Comparison of ENCODE assay signal across 8 cellular contexts in genomic region chr11:124953753-124954624, GRCh38. TPM values are rescaled to one million over a fixed set of nuclear protein-coding genes. Genes with fewer than 3 reads are reported as not detected.
DNase-seq lines count a peak whose midpoint lies in the region; ATAC-seq and TF ChIP-seq lines count a peak whose summit lies in the region.

Gene CCDC15 (plus strand): TSS chr11:124954202. CDS start chr11:124954733, 531 bp downstream.

- H3K4me3 ChIP-seq in AG10803 (ENCODE audit: low read length) = peak within 1 kb of the TSS; percentile 83
- peak within 1 kb of the TSS; percentile 82 for H3K4me3 ChIP-seq in choroid plexus epithelial cell (ENCODE audit: low read depth, low read length)
- H3K4me3 ChIP-seq in kidney epithelial cell (ENCODE audit: low read depth, low read length) = peak within 1 kb of the TSS; percentile 56

- DNase-seq in AG10803 (ENCODE audit: low read depth) (peak; percentile 96), NCI-H446 (lab: John Stamatoyannopoulos, UW) (peak; percentile 96 to 99), choroid plexus epithelial cell (ENCODE audit: low read depth) (peak; percentile 97), kidney epithelial cell (ENCODE audit: low read depth) (peak; percentile 90)
- DNase-seq in activated CD4-positive, CD25-positive, alpha-beta regulatory T cell treated with anti-CD3 and anti-CD28 coated beads, Interleukin-2, amount 50 U/mL, for 72 hours = peak; percentile 93
- DNase-seq in stimulated activated CD4-positive, alpha-beta T cell treated with anti-CD3 and anti-CD28 coated beads, Interleukin-15, amount 100 ng/mL, for 48 hours (ENCODE audit: low read depth in 2 of 2) = peak; percentile 91 to 93

- no peaks in the 10 kb centered on the region for H3K27me3 ChIP-seq in kidney epithelial cell (ENCODE audit: control insufficient read depth, insufficient read depth, low read length)

- ATAC-seq in GM19035 (IDR thresholded peaks at IDR 0.05; ENCODE audit: unreplicated experiment) (peak; percentile 100), HG03342 (IDR thresholded peaks at IDR 0.05; ENCODE audit: unreplicated experiment) (peak; percentile 100)

- H3K36me3 ChIP-seq in kidney epithelial cell (ENCODE audit: control insufficient read depth, insufficient read depth, low read length) = no peaks in the 10 kb centered on the region

- TF ChIP-seq CTCF in AG10803 (conservative IDR thresholded peaks at IDR 0.05; ENCODE audit: low read length) (0 out of 2 replicates have a peak, but pooled peaks have one; percentile 2), choroid plexus epithelial cell (conservative IDR thresholded peaks at IDR 0.05; ENCODE audit: low read depth, low read length) (no peak), kidney epithelial cell (IDR thresholded peaks at IDR 0.05; ENCODE audit: insufficient read depth, low read length, poor library complexity, severe bottlenecking) (no peak)

RNA-seq across cellular contexts. Expression of gene CCDC15, which starts in this region (rescaled TPM):
- 1.4 and 3.1 TPM in 2 replicates for total RNA-seq in kidney epithelial cell

Comparison
In these comparisons a context has a peak if more than half of its experiments do, and no peak if none do; other contexts are left out.
1. Peak in every context shown above with its lines: DNase-seq, ATAC-seq and H3K4me3 ChIP-seq.